Comparison of ENCODE assay signal across 1 cellular context in the genomic region with DNA sequence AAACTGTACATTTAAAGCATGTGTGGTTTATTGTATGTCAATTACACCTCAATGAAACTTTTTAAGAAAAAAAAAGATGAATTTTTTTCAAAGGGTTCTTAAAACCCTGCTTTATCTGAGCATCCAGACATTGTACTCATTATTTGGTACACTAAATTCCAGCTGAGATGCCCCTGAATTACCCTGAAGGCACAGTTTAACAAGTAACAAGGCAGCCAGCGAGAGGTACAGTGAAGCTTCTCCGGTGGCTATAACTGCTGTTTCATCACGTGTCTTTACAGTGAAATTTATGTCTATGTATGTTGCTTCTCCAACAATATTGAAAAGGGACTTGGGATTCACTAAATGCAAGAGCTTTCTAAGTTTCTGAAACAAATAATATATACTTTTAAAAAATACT.
TF ChIP-seq lines count a peak whose summit lies in the region.

No MANE protein-coding gene starts in this region.

TF ChIP-seq in H1, 55 proteins besides CTCF, POLR2A, EP300 and RAD21 (continued from another document):
- no peak for TF ChIP-seq YY1 (IDR thresholded peaks at IDR 0.05; ENCODE audit: low read depth, low read length)
- TF ChIP-seq KDM4A (IDR thresholded peaks at IDR 0.05; ENCODE audit: low read depth, low read length, severe bottlenecking), result no peak
- no peak for TF ChIP-seq CHD2 (IDR thresholded peaks at IDR 0.05; ENCODE audit: low read length)
- no peak for TF ChIP-seq JUND (IDR thresholded peaks at IDR 0.05; ENCODE audit: low read length)
